Comparison of ENCODE assay signal across 1 cellular context in the genomic region with DNA sequence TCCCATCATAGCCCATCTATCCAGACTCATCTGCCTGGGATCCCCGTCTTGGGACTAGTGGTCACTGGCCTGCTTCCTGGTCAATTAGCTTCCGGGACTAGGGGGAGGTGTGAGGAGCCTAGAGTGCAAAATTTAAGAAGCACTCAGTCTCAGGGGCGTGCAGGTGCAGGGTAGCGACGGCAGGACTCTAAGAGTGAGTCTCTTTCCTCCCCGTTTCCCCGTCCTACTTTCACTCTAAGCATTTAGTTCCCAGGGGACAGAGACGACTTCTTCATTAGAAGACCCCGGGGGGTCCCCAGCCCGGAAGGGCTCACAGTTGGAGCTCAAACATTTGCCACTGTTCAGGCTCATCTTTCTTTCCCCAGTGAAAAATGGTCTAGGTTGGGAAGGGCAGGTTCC.
TF ChIP-seq lines count a peak whose summit lies in the region.

No MANE protein-coding gene starts in this region.

TF ChIP-seq in H1, 55 proteins besides CTCF, POLR2A, EP300 and RAD21:
- TF ChIP-seq SUZ12 (IDR thresholded peaks at IDR 0.05; ENCODE audit: low read length) = no peak
- TF ChIP-seq SIRT6 (IDR thresholded peaks at IDR 0.05; ENCODE audit: low read length) = no peak
- TF ChIP-seq CHD2 (IDR thresholded peaks at IDR 0.05; ENCODE audit: low read length) = no peak
- no peak for TF ChIP-seq POU5F1 (IDR thresholded peaks at IDR 0.05; ENCODE audit: low read depth, low read length)
- TF ChIP-seq, protein P1, sequence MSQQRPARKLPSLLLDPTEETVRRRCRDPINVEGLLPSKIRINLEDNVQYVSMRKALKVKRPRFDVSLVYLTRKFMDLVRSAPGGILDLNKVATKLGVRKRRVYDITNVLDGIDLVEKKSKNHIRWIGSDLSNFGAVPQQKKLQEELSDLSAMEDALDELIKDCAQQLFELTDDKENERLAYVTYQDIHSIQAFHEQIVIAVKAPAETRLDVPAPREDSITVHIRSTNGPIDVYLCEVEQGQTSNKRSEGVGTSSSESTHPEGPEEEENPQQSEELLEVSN (IDR thresholded peaks at IDR 0.05) = no peak
- TF ChIP-seq BACH1 (IDR thresholded peaks at IDR 0.05; ENCODE audit: low read length) = no peak
- TF ChIP-seq, protein P2, sequence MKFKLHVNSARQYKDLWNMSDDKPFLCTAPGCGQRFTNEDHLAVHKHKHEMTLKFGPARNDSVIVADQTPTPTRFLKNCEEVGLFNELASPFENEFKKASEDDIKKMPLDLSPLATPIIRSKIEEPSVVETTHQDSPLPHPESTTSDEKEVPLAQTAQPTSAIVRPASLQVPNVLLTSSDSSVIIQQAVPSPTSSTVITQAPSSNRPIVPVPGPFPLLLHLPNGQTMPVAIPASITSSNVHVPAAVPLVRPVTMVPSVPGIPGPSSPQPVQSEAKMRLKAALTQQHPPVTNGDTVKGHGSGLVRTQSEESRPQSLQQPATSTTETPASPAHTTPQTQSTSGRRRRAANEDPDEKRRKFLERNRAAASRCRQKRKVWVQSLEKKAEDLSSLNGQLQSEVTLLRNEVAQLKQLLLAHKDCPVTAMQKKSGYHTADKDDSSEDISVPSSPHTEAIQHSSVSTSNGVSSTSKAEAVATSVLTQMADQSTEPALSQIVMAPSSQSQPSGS (IDR thresholded peaks at IDR 0.05; ENCODE audit: low read length) = no peak
- no peak for TF ChIP-seq CBX5 (IDR thresholded peaks at IDR 0.05; ENCODE audit: low read depth, low read length)
- TF ChIP-seq, protein P3, sequence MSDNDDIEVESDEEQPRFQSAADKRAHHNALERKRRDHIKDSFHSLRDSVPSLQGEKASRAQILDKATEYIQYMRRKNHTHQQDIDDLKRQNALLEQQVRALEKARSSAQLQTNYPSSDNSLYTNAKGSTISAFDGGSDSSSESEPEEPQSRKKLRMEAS (IDR thresholded peaks at IDR 0.05) = no peak
- no peak for TF ChIP-seq KDM4A (IDR thresholded peaks at IDR 0.05; ENCODE audit: low read depth, low read length, severe bottlenecking)
- no peak for TF ChIP-seq YY1 (IDR thresholded peaks at IDR 0.05; ENCODE audit: low read depth, low read length)
- no peak for TF ChIP-seq NANOG (IDR thresholded peaks at IDR 0.05; ENCODE audit: insufficient read depth, low read depth, low read length, poor library complexity, severe bottlenecking)
- TF ChIP-seq SIN3A (conservative IDR thresholded peaks at IDR 0.05 in 1 of 2, IDR thresholded peaks at IDR 0.05 in 1 of 2; ENCODE audit: low read depth in 1 of 2, low read length in 2 of 2) = no peak; a peak in 1 of 4 replicates
- TF ChIP-seq, protein P4, sequence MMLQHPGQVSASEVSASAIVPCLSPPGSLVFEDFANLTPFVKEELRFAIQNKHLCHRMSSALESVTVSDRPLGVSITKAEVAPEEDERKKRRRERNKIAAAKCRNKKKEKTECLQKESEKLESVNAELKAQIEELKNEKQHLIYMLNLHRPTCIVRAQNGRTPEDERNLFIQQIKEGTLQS (IDR thresholded peaks at IDR 0.05; ENCODE audit: insufficient read depth, low read depth, low read length) = no peak
- TF ChIP-seq RBBP5 (IDR thresholded peaks at IDR 0.05; ENCODE audit: borderline replicate concordance, low read depth, low read length) = no peak
- TF ChIP-seq TAF1 (IDR thresholded peaks at IDR 0.05; ENCODE audit: low read depth, low read length) = no peak
